1 cellular context compared by ENCODE assay signal in the genomic region with DNA sequence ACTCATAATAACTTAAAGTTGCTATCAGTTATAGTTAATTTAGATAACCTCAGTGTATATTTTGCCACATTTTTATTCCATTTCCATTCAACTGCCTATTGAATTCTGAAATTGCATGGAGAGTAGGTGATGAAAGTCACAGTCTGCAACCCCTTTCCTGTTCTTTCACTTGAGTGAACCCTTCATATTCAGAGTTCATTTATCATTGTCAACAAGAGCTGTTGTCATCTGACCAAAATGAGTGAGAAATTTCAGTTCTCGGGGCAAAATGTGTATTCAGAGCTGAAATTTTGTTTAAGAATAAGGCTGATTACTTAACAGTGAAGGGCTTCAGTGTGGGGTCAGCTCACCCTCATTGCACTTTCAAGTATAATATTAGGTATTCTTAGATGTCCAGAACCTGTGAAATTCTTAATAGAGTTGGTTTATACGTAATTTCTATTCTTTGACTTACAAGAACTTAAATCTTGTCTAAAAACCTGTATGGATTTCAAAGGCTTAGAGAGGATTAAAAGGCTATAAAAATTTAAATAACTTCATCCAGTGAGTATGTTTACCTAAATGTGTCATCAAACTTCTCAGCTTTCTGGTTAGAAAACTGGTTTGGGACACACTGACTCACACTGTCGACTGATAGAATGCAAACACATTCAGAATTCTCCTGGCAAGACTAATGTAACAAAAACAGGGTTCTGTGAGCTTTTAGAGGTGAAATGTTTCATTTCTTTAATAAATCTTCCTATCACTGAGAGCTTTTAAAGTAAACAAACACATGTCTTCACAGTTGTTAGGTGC.
TF ChIP-seq lines count a peak whose summit lies in the region.

No MANE protein-coding gene starts in this region.

TF ChIP-seq in K562, 482 proteins besides CTCF, POLR2A, EP300 and RAD21:
- no peak for TF ChIP-seq HNRNPH1 (optimal IDR thresholded peaks at IDR 0.05; ENCODE audit: low read depth, low read length)
- no peak for TF ChIP-seq ATF7 (IDR thresholded peaks at IDR 0.05)
- TF ChIP-seq, protein P1, sequence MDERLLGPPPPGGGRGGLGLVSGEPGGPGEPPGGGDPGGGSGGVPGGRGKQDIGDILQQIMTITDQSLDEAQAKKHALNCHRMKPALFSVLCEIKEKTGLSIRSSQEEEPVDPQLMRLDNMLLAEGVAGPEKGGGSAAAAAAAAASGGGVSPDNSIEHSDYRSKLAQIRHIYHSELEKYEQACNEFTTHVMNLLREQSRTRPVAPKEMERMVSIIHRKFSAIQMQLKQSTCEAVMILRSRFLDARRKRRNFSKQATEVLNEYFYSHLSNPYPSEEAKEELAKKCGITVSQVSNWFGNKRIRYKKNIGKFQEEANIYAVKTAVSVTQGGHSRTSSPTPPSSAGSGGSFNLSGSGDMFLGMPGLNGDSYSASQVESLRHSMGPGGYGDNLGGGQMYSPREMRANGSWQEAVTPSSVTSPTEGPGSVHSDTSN (CRISPR knock-in tag; IDR thresholded peaks at IDR 0.05; ENCODE audit: low read depth), result no peak
- TF ChIP-seq, protein P1 (tag; conservative IDR thresholded peaks at IDR 0.05; ENCODE audit: low read depth), result peak; percentile 85
- peak; percentile 85 for TF ChIP-seq MEIS2 (IDR thresholded peaks at IDR 0.05; ENCODE audit: partially characterized antibody)
- TF ChIP-seq CEBPG (CRISPR knock-in tag; IDR thresholded peaks at IDR 0.05), result no peak
- peak in 1 of 2 experiments; percentile 22; a peak in 1 of 4 replicates for TF ChIP-seq CEBPG (tag; conservative IDR thresholded peaks at IDR 0.05 in 1 of 2, IDR thresholded peaks at IDR 0.05 in 1 of 2)
- TF ChIP-seq, protein P2, sequence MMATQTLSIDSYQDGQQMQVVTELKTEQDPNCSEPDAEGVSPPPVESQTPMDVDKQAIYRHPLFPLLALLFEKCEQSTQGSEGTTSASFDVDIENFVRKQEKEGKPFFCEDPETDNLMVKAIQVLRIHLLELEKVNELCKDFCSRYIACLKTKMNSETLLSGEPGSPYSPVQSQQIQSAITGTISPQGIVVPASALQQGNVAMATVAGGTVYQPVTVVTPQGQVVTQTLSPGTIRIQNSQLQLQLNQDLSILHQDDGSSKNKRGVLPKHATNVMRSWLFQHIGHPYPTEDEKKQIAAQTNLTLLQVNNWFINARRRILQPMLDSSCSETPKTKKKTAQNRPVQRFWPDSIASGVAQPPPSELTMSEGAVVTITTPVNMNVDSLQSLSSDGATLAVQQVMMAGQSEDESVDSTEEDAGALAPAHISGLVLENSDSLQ (IDR thresholded peaks at IDR 0.05), result peak; percentile 57; the same call in 1 of the 2 replicates
- no peak for TF ChIP-seq HDGF (IDR thresholded peaks at IDR 0.05)
- TF ChIP-seq, protein P3, sequence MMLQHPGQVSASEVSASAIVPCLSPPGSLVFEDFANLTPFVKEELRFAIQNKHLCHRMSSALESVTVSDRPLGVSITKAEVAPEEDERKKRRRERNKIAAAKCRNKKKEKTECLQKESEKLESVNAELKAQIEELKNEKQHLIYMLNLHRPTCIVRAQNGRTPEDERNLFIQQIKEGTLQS (IDR thresholded peaks at IDR 0.05), result peak; percentile 26; the same call in 1 of the 2 replicates
- TF ChIP-seq, protein P3 (CRISPR knock-in tag; conservative IDR thresholded peaks at IDR 0.05), result no peak
- TF ChIP-seq FOSL1 (tag; conservative IDR thresholded peaks at IDR 0.05), result peak; percentile 43; the same call in 1 of the 2 replicates
- TF ChIP-seq MYC (IDR thresholded peaks at IDR 0.05; ENCODE audit: low read depth, low read length), result no peak
- no peak for TF ChIP-seq MYC (CRISPR knock-in tag; IDR thresholded peaks at IDR 0.05; ENCODE audit: borderline replicate concordance, low read depth)
